25 cellular contexts compared by ENCODE assay signal in the genomic region with DNA sequence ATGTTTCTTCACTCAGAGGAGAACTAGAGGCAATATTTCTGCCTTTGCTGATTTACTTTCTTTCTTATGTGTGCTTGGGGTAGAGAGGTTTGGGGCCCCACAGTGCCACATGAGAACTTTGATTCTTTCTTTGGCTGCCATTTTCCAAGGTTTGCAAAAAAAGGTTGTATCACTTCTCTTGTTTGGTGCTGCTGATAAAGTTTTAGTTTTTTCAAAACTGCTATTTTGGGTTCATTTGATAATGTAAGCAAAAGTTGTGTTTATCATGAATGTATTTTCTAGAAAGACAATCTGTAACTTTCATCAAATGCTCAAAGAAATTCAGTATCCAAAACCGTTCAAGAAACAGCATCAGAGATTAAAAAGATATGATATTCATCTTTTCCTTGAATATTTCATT.
"Had no signal": no experiment of that assay in that cellular context is flagged by ENCODE, and none has a peak within 500 bp of the region (broad histone marks: within the 10 kb centered on the region; RNA-seq: fewer than 3 reads in every experiment).

No MANE protein-coding gene starts in this region.

- H3K27ac ChIP-seq: coronary artery, dorsolateral prefrontal cortex, esophagus squamous epithelium, hepatocyte, neutrophil, psoas muscle, spleen, stomach, thoracic aorta, transverse colon had no signal

- H3K4me3 Mint-ChIP-seq: naive B cell; stimulated activated naive B cell treated with anti-CD40 and anti-IgM and Interleukin-4, amounts not matched to agents 10 μg/mL and 1 μg/mL and 100 μg/mL, for 72 hours had no signal

- H3K9me3 Mint-ChIP-seq: naive B cell; stimulated activated naive B cell treated with anti-CD40 and anti-IgM and Interleukin-4, amounts not matched to agents 10 μg/mL and 1 μg/mL and 100 μg/mL, for 72 hours had no signal

- DNase-seq: dorsolateral prefrontal cortex; effector CD8-positive, alpha-beta T cell; esophagus squamous epithelium; foreskin fibroblast; left colon; left ventricle myocardium superior; mesendoderm; naive B cell; psoas muscle; retina; spleen; stimulated activated CD4-positive, alpha-beta T cell treated with anti-CD3 and anti-CD28 coated beads, Interleukin-15, amount 100 ng/mL, for 24 hours; stimulated activated CD4-positive, alpha-beta T cell treated with anti-CD3 and anti-CD28 coated beads, Interleukin-1b, Interleukin-23, amount 100 ng/mL, for 48 hours; stimulated activated CD4-positive, alpha-beta T cell treated with anti-CD3 and anti-CD28 coated beads, Interleukin-4, amount 100 ng/mL, for 24 hours; stimulated activated naive B cell treated with anti-CD40 and anti-IgM and Interleukin-4, amounts not matched to agents 10 μg/mL and 1 μg/mL and 100 μg/mL, for 72 hours; stomach; substantia nigra; transverse colon had no signal

- H3K27me3 Mint-ChIP-seq: naive B cell; stimulated activated naive B cell treated with anti-CD40 and anti-IgM and Interleukin-4, amounts not matched to agents 10 μg/mL and 1 μg/mL and 100 μg/mL, for 72 hours had no signal

- H3K4me1 ChIP-seq: esophagus squamous epithelium, psoas muscle, spleen, stomach had no signal

- H3K9me3 ChIP-seq: esophagus squamous epithelium, psoas muscle, spleen, stomach, thoracic aorta, transverse colon had no signal

- H3K27me3 ChIP-seq: dorsolateral prefrontal cortex, esophagus squamous epithelium, hepatocyte, neutrophil, spleen, stomach, transverse colon had no signal

- H3K4me3 ChIP-seq: coronary artery, dorsolateral prefrontal cortex, esophagus squamous epithelium, hepatocyte, lung, psoas muscle, spleen, stomach, thoracic aorta, transverse colon had no signal

- ATAC-seq: left ventricle myocardium superior; psoas muscle; sciatic nerve; stimulated activated naive B cell treated with anti-CD40 and anti-IgM and Interleukin-4, amounts not matched to agents 10 μg/mL and 1 μg/mL and 100 μg/mL, for 72 hours had no signal

- H3K27ac Mint-ChIP-seq: stimulated activated naive B cell treated with anti-CD40 and anti-IgM and Interleukin-4, amounts not matched to agents 10 μg/mL and 1 μg/mL and 100 μg/mL, for 72 hours had no signal

- FAIRE-seq: endometrium had no signal
